In genomic region chr14:106153362-106153955, GRCh38 we compare ENCODE assay signal across 8 cellular contexts.
DNase-seq lines count a peak whose midpoint lies in the region; ATAC-seq and TF ChIP-seq lines count a peak whose summit lies in the region.
"Not testable (repeated sequence)": the region's sequence is repeated elsewhere in the genome, so short reads cannot be mapped to it uniquely, and the experiment has no call there.

No MANE protein-coding gene starts in this region.

- TF ChIP-seq POLR2A in ovary (IDR thresholded peaks at IDR 0.05), result not testable (repeated sequence)

- H3K27me3 ChIP-seq in CD4-positive, CD25-positive, alpha-beta regulatory T cell (ENCODE audit: control insufficient read depth, insufficient read depth, low read length), result peaks cover 11% of the 10 kb centered on the region
- not testable (repeated sequence) for H3K27me3 ChIP-seq in ovary

- H3K4me1 ChIP-seq in CD4-positive, CD25-positive, alpha-beta regulatory T cell (ENCODE audit: control insufficient read depth, insufficient read depth, low read length, poor library complexity, severe bottlenecking); ovary (ENCODE audit: insufficient read depth): not testable (repeated sequence)

- H3K27ac Mint-ChIP-seq in CD4-positive, CD25-positive, alpha-beta regulatory T cell; activated CD4-positive, alpha-beta T cell treated with anti-CD3 and anti-CD28 coated beads, Interleukin-2, amount 10 ng/mL, durations not matched to agents 24 days and 14 days: not testable (repeated sequence)

- not testable (repeated sequence) for TF ChIP-seq EP300 in Ishikawa (IDR thresholded peaks at IDR 0.05; ENCODE audit: borderline replicate concordance); ovary (IDR thresholded peaks at IDR 0.05)

- H3K36me3 Mint-ChIP-seq in CD4-positive, CD25-positive, alpha-beta regulatory T cell; activated CD4-positive, alpha-beta T cell treated with anti-CD3 and anti-CD28 coated beads, Interleukin-2, amount 10 ng/mL, durations not matched to agents 24 days and 14 days (ENCODE audit: low read depth): not testable (repeated sequence)

- H3K9me3 Mint-ChIP-seq in CD4-positive, CD25-positive, alpha-beta regulatory T cell; activated CD4-positive, alpha-beta T cell treated with anti-CD3 and anti-CD28 coated beads, Interleukin-2, amount 10 ng/mL, durations not matched to agents 24 days and 14 days: not testable (repeated sequence)

- H3K4me3 ChIP-seq in CD4-positive, CD25-positive, alpha-beta regulatory T cell (ENCODE audit: low read depth, low read length); ovary: not testable (repeated sequence)

- intact Hi-C loops in activated CD4-positive, alpha-beta T cell treated with anti-CD3 and anti-CD28 coated beads, Interleukin-2, amount 10 ng/mL, durations not matched to agents 24 days and 14 days (cut with micrococcal nuclease), result loop anchor here (5.0 kb wide), 1 partner anchor 34 kb away; no protein-coding TSS in a partner anchor
- intact Hi-C loops in cardiac septum (cut with DNase I); ovary (cut with DNase I): not testable (repeated sequence)

- not testable (repeated sequence) for H3K4me3 Mint-ChIP-seq in CD4-positive, CD25-positive, alpha-beta regulatory T cell; activated CD4-positive, alpha-beta T cell treated with anti-CD3 and anti-CD28 coated beads, Interleukin-2, amount 10 ng/mL, durations not matched to agents 24 days and 14 days

- 21 to 25% (median 24%) methylated on average over 17 of the region's 17 CpGs for WGBS in ovary, 3 donors

- H3K9me3 ChIP-seq in CD4-positive, CD25-positive, alpha-beta regulatory T cell (ENCODE audit: control insufficient read depth in 2 of 2, low read length in 2 of 2); ovary: not testable (repeated sequence)

- peak; percentile 58 for TF ChIP-seq RAD21 in Ishikawa (IDR thresholded peaks at IDR 0.05; ENCODE audit: low read depth)

- not testable (repeated sequence) for H3K36me3 ChIP-seq in CD4-positive, CD25-positive, alpha-beta regulatory T cell (ENCODE audit: control insufficient read depth, insufficient read depth, low read length); ovary

- not testable (repeated sequence) for ATAC-seq in CD4-positive, CD25-positive, alpha-beta regulatory T cell (ENCODE audit: low read depth in 2 of 2)

- peaks cover 21% of the 10 kb centered on the region for H3K27me3 Mint-ChIP-seq in CD4-positive, CD25-positive, alpha-beta regulatory T cell
- H3K27me3 Mint-ChIP-seq in activated CD4-positive, alpha-beta T cell treated with anti-CD3 and anti-CD28 coated beads, Interleukin-2, amount 10 ng/mL, durations not matched to agents 24 days and 14 days, result peaks cover 39% of the 10 kb centered on the region

- peak; percentile 44 to 58 (median 57) for DNase-seq in CD4-positive, CD25-positive, alpha-beta regulatory T cell
- DNase-seq in NK-92 treated with Interleukin-12 subunit alpha and Interleukin-12 subunit beta, amount 100 ng/mL, for 24 hours (lab: John Stamatoyannopoulos, UW), result peak; percentile 79
- DNase-seq in activated CD4-positive, alpha-beta T cell treated with anti-CD3 and anti-CD28 coated beads, Interleukin-2, amount 10 ng/mL, durations not matched to agents 24 days and 14 days, result peak; percentile 94
- peak; percentile 3 for DNase-seq in astrocyte of the hippocampus (ENCODE audit: low read depth, low spot score)
- DNase-seq in cardiac septum (ENCODE audit: low spot score), result peak; percentile 87
- peak; percentile 27 to 79 (median 52) for DNase-seq in ovary
- DNase-seq in stimulated activated CD8-positive, alpha-beta memory T cell treated with anti-CD3 and anti-CD28 coated beads, Interleukin-7, amount 100 ng/mL, for 4 hours (ENCODE audit: low read depth in 2 of 2), result peak; percentile 64 to 68

- peak in 2 of 3 donors; percentile 9 to 13 for TF ChIP-seq CTCF in ovary (IDR thresholded peaks at IDR 0.05)

- not testable (repeated sequence) for H3K27ac ChIP-seq in CD4-positive, CD25-positive, alpha-beta regulatory T cell (ENCODE audit: insufficient read depth, low read length, poor library complexity, severe bottlenecking); ovary

- not testable (repeated sequence) for H3K4me1 Mint-ChIP-seq in CD4-positive, CD25-positive, alpha-beta regulatory T cell; activated CD4-positive, alpha-beta T cell treated with anti-CD3 and anti-CD28 coated beads, Interleukin-2, amount 10 ng/mL, durations not matched to agents 24 days and 14 days

Comparison
In these comparisons a context has a peak if more than half of its experiments do, and no peak if none do; other contexts are left out.
1. DNase-seq: peak in every context shown above with its lines; median percentile 94 in activated CD4-positive, alpha-beta T cell treated with anti-CD3 and anti-CD28 coated beads, Interleukin-2, amount 10 ng/mL, durations not matched to agents 24 days and 14 days; 87 in cardiac septum; 79 in NK-92 treated with Interleukin-12 subunit alpha and Interleukin-12 subunit beta, amount 100 ng/mL, for 24 hours; 66 in stimulated activated CD8-positive, alpha-beta memory T cell treated with anti-CD3 and anti-CD28 coated beads, Interleukin-7, amount 100 ng/mL, for 4 hours; 57 in CD4-positive, CD25-positive, alpha-beta regulatory T cell; 52 in ovary; 3 in astrocyte of the hippocampus.